Comparison of ENCODE assay signal across 9 cellular contexts in the genomic region with DNA sequence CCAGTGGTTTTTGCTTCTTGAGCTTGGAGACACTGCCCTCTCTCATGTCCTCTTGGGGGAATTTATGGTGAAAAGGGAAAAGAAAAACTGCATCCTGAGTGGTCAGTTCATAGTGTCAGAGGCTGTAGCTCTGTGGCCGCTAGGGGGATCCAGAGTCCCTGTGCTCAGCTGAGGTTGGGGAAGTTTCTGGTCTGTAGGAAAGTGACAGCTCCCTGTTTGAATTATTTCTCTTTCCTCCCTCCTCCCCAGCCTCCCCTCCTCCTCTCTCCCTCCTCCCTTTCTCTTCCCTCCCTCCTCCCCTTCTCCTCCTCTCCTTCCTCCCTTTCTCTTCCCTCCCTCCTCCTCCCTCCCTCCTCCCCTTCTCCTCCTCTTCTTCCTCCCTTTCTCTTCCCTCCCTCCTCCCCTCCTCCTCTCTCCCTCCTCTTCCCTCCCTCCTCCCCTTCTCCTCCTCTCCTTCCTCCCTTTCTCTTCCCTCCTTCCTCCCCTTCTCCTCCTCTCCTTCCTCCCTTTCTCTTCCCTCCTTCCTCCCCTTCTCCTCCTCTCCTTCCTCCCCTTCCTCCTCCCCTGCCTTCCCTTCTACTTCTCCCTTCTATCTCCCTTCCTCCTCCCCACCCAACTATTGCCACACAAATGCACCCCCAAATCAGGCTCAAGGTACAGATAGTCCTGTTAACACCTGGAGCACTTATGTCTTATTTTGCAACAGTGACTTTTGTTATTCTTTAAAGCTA.
DNase-seq lines count a peak whose midpoint lies in the region; ATAC-seq and TF ChIP-seq lines count a peak whose summit lies in the region.
"Had no signal": no experiment of that assay in that cellular context is flagged by ENCODE, and none has a peak within 500 bp of the region (broad histone marks: within the 10 kb centered on the region; RNA-seq: fewer than 3 reads in every experiment).

No MANE protein-coding gene starts in this region.

- ATAC-seq in HG02678 (IDR thresholded peaks at IDR 0.05; ENCODE audit: unreplicated experiment) (peak; percentile 72), right lobe of liver (peak; percentile 89 to 97 (median 92))

- TF ChIP-seq CTCF in coronary artery (IDR thresholded peaks at IDR 0.05) (peak; percentile 85), right lobe of liver (IDR thresholded peaks at IDR 0.05) (peak; percentile 67 to 80 (median 78))

- no peak overlapping the region for H3K27ac Mint-ChIP-seq in T-helper 2 cell treated with Interferon-gamma antibody and Interleukin-4, amounts not matched to agents 5 μg/mL and 100 μg/mL, for 36 hours
- H3K27ac Mint-ChIP-seq: CD4-positive, CD25-positive, alpha-beta regulatory T cell had no signal

- no peak for TF ChIP-seq POLR2A in right lobe of liver (IDR thresholded peaks at IDR 0.05)

- intact Hi-C loops in right lobe of liver (cut with DNase I): no loop called here

- DNase-seq in NCI-H345 (lab: John Stamatoyannopoulos, UW): peak; percentile 48
- no peak for DNase-seq in NCI-H345 treated with DMSO at 0.1 percent for 48 hours (lab: John Stamatoyannopoulos, UW; ENCODE audit: unreplicated experiment)
- DNase-seq in NCI-H1694 (lab: John Stamatoyannopoulos, UW): peak; percentile 78
- peak; percentile 10 for DNase-seq in T-helper 2 cell treated with Interferon-gamma antibody and Interleukin-4, amounts not matched to agents 5 μg/mL and 100 μg/mL, for 36 hours (ENCODE audit: low spot score)
- DNase-seq in coronary artery (ENCODE audit: low spot score): no peak
- DNase-seq in right lobe of liver: peak; percentile 58 to 73 (median 71)
- peak; percentile 5 to 15 for DNase-seq in stimulated activated CD8-positive, alpha-beta memory T cell treated with anti-CD3 and anti-CD28 coated beads, Interleukin-7, amount 100 ng/mL, for 48 hours (ENCODE audit: extremely low read depth in 1 of 2, low read depth in 1 of 2)

- H3K4me3 Mint-ChIP-seq in T-helper 2 cell treated with Interferon-gamma antibody and Interleukin-4, amounts not matched to agents 5 μg/mL and 100 μg/mL, for 36 hours: no peak overlapping the region
- H3K4me3 Mint-ChIP-seq: CD4-positive, CD25-positive, alpha-beta regulatory T cell had no signal

- H3K27me3 Mint-ChIP-seq in T-helper 2 cell treated with Interferon-gamma antibody and Interleukin-4, amounts not matched to agents 5 μg/mL and 100 μg/mL, for 36 hours (ENCODE audit: low read depth): peaks cover 19% of the 10 kb centered on the region

- H3K4me1 Mint-ChIP-seq in T-helper 2 cell treated with Interferon-gamma antibody and Interleukin-4, amounts not matched to agents 5 μg/mL and 100 μg/mL, for 36 hours (ENCODE audit: low read depth): no peaks in the 10 kb centered on the region
- H3K4me1 Mint-ChIP-seq: CD4-positive, CD25-positive, alpha-beta regulatory T cell had no signal

- no peaks in the 10 kb centered on the region for H3K36me3 Mint-ChIP-seq in T-helper 2 cell treated with Interferon-gamma antibody and Interleukin-4, amounts not matched to agents 5 μg/mL and 100 μg/mL, for 36 hours (ENCODE audit: low read depth)
- H3K36me3 Mint-ChIP-seq: CD4-positive, CD25-positive, alpha-beta regulatory T cell had no signal

- no peaks in the 10 kb centered on the region for H3K4me1 ChIP-seq in right lobe of liver

- H3K4me3 ChIP-seq in coronary artery: no peak overlapping the region
- no peak overlapping the region for H3K4me3 ChIP-seq in right lobe of liver

- H3K36me3 ChIP-seq in right lobe of liver: no peaks in the 10 kb centered on the region

- 0% methylated on average over 1 of the region's 1 CpG for WGBS in right lobe of liver (ENCODE audit: insufficient coverage, low coverage, low lambda C conversion rate, missing lambda C conversion rate)

- no peaks in the 10 kb centered on the region for H3K27me3 ChIP-seq in right lobe of liver

- no peaks in the 10 kb centered on the region for H3K9me3 ChIP-seq in right lobe of liver

- no peaks in the 10 kb centered on the region for H3K9me3 Mint-ChIP-seq in T-helper 2 cell treated with Interferon-gamma antibody and Interleukin-4, amounts not matched to agents 5 μg/mL and 100 μg/mL, for 36 hours

- H3K27ac ChIP-seq in coronary artery: peak overlapping the region in 1 of 2 donors; percentile 7
- no peak overlapping the region for H3K27ac ChIP-seq in right lobe of liver

Comparison
In these comparisons a context has a peak if more than half of its experiments do, and no peak if none do; other contexts are left out.
1. DNase-seq: peak in NCI-H345 (single experiment), NCI-H1694 (single experiment), T-helper 2 cell treated with Interferon-gamma antibody and Interleukin-4, amounts not matched to agents 5 μg/mL and 100 μg/mL, for 36 hours (single experiment), right lobe of liver (3 of 3) and stimulated activated CD8-positive, alpha-beta memory T cell treated with anti-CD3 and anti-CD28 coated beads, Interleukin-7, amount 100 ng/mL, for 48 hours (2 of 2); none in NCI-H345 treated with DMSO at 0.1 percent for 48 hours (single experiment) and coronary artery (single experiment).